25 cellular contexts compared by ENCODE assay signal in the genomic region with DNA sequence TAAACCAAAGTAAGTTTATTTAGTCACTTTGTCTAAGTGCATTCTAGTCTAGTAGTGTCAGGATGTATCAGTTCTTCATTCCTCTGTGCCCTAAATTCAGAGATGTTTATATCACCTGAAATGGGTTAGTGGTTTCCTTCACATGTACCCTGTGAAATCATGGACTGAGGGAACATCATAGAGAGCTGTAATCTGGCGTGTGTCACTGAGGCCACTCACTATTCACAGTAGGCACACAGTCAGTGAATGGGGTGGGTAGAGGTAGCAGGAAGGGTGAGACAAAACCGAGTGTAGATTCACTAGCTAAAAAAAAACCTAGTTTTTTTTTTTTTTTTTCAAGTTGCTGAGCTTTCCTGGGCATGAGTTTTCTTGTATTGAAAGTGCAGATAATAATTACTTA.
"Had no signal": no experiment of that assay in that cellular context is flagged by ENCODE, and none has a peak within 500 bp of the region (broad histone marks: within the 10 kb centered on the region; RNA-seq: fewer than 3 reads in every experiment).

No MANE protein-coding gene starts in this region.

- H3K4me3 ChIP-seq: left ventricle myocardium inferior, lung, ovary, right atrium auricular region, right lobe of liver, smooth muscle cell, stomach, testis, thyroid gland, transverse colon, upper lobe of left lung, vagina had no signal

- H3K27ac ChIP-seq: left ventricle myocardium inferior, ovary, right atrium auricular region, right lobe of liver, stomach, testis, thyroid gland, transverse colon, upper lobe of left lung, vagina had no signal

- H3K27ac Mint-ChIP-seq: mesothelial cell of epicardium; naive B cell; natural killer cell; nephron progenitor cell; progenitor cell of endocrine pancreas; stimulated activated naive B cell treated with anti-CD40 and anti-IgM and Interleukin-4, amounts not matched to agents 10 μg/mL and 1 μg/mL and 100 μg/mL, for 72 hours had no signal

- H3K27me3 ChIP-seq: ovary, testis, vagina had no signal

- ATAC-seq: natural killer cell; right lobe of liver; stimulated activated naive B cell treated with anti-CD40 and anti-IgM and Interleukin-4, amounts not matched to agents 10 μg/mL and 1 μg/mL and 100 μg/mL, for 72 hours; stimulated activated naive CD8-positive, alpha-beta T cell treated with anti-CD3 and anti-CD28 coated beads, Interleukin-15, Interleukin-2, amounts not matched to agents 100 U/mL and 50 U/mL, for 24 hours had no signal

- H3K36me3 ChIP-seq: left ventricle myocardium inferior, ovary, right atrium auricular region, right lobe of liver, stomach, thyroid gland, transverse colon, upper lobe of left lung, vagina had no signal

- DNase-seq: islet precursor cell; left ventricle myocardium inferior; mesendoderm; naive B cell; natural killer cell; nephron progenitor cell; ovary; right lobe of liver; stimulated activated CD4-positive, alpha-beta T cell treated with anti-CD3 and anti-CD28 coated beads, Interleukin-1b, Interleukin-23, amount 100 ng/mL, for 48 hours; stimulated activated CD4-positive, alpha-beta T cell treated with anti-CD3 and anti-CD28 coated beads, Interleukin-2, amount 100 ng/mL, for 48 hours; stimulated activated CD4-positive, alpha-beta T cell treated with anti-CD3 and anti-CD28 coated beads, Interleukin-4, amount 100 ng/mL, for 4 hours; stimulated activated CD8-positive, alpha-beta memory T cell treated with anti-CD3 and anti-CD28 coated beads, Interleukin-4, amount 100 ng/mL, for 48 hours; stimulated activated naive B cell treated with anti-CD40 and anti-IgM and Interleukin-4, amounts not matched to agents 10 μg/mL and 1 μg/mL and 100 μg/mL, for 72 hours; stimulated activated naive CD8-positive, alpha-beta T cell treated with anti-CD3 and anti-CD28 coated beads, Interleukin-15, Interleukin-2, amounts not matched to agents 100 U/mL and 50 U/mL, for 24 hours; stomach; testis; thyroid gland; transverse colon; upper lobe of left lung had no signal

- H3K9me3 Mint-ChIP-seq: mesothelial cell of epicardium, natural killer cell had no signal

- H3K27me3 Mint-ChIP-seq: progenitor cell of endocrine pancreas had no signal

- H3K9me3 ChIP-seq: ovary, right lobe of liver, testis, thyroid gland, transverse colon, vagina had no signal

- H3K4me2 ChIP-seq: smooth muscle cell had no signal

- H3K4me3 Mint-ChIP-seq: mesothelial cell of epicardium; naive B cell; natural killer cell; nephron progenitor cell; stimulated activated naive B cell treated with anti-CD40 and anti-IgM and Interleukin-4, amounts not matched to agents 10 μg/mL and 1 μg/mL and 100 μg/mL, for 72 hours had no signal

- H3K36me3 Mint-ChIP-seq: naive B cell, natural killer cell had no signal
